In genomic region chr18:74360852-74361640, GRCh38 we compare ENCODE assay signal across 24 cellular contexts. TPM values are rescaled to one million over a fixed set of nuclear protein-coding genes. Genes with fewer than 3 reads are reported as not detected.
DNase-seq lines count a peak whose midpoint lies in the region; ATAC-seq and TF ChIP-seq lines count a peak whose summit lies in the region.
"Had no signal": no experiment of that assay in that cellular context is flagged by ENCODE, and none has a peak within 500 bp of the region (broad histone marks: within the 10 kb centered on the region; RNA-seq: fewer than 3 reads in every experiment).

No MANE protein-coding gene starts in this region.

- intact Hi-C loops in activated CD4-positive, alpha-beta T cell treated with anti-CD3 and anti-CD28 coated beads, Interleukin-2, amount 10 ng/mL, durations not matched to agents 24 days and 14 days (cut with micrococcal nuclease), result no loop called here

- no peak overlapping the region for H3K4me2 ChIP-seq in GM23338

- H4K20me1 ChIP-seq in GM23338 (replicated peaks; ENCODE audit: insufficient read depth), result no peaks in the 10 kb centered on the region

- no peaks in the 10 kb centered on the region for H3K36me3 Mint-ChIP-seq in activated CD4-positive, alpha-beta T cell treated with anti-CD3 and anti-CD28 coated beads, Interleukin-2, amount 10 ng/mL, durations not matched to agents 24 days and 14 days (ENCODE audit: low read depth)
- no peaks in the 10 kb centered on the region for H3K36me3 Mint-ChIP-seq in activated CD4-positive, alpha-beta T cell treated with anti-CD3 and anti-CD28 coated beads, Interleukin-2, amount 10 ng/mL, durations not matched to agents 7 days and 5 days (ENCODE audit: low read depth)
- H3K36me3 Mint-ChIP-seq in GM23338 (ENCODE audit: low read depth), result no peaks in the 10 kb centered on the region
- H3K36me3 Mint-ChIP-seq: CD4-positive, alpha-beta memory T cell had no signal

- no peak; the same call in 2 of the 3 replicates for ATAC-seq in GM23338
- ATAC-seq: GM12878 had no signal

- peaks cover 15% of the 10 kb centered on the region for H3K27me3 Mint-ChIP-seq in activated CD4-positive, alpha-beta T cell treated with anti-CD3 and anti-CD28 coated beads, Interleukin-2, amount 10 ng/mL, durations not matched to agents 24 days and 14 days
- peaks cover 14% of the 10 kb centered on the region for H3K27me3 Mint-ChIP-seq in activated CD4-positive, alpha-beta T cell treated with anti-CD3 and anti-CD28 coated beads, Interleukin-2, amount 10 ng/mL, durations not matched to agents 7 days and 5 days
- peaks cover 6% of the 10 kb centered on the region for H3K27me3 Mint-ChIP-seq in GM23338 (ENCODE audit: insufficient read depth, low read depth, poor library complexity)

- no peak overlapping the region for H3K4me3 ChIP-seq in GM23338
- H3K4me3 ChIP-seq: GM12878 had no signal

- H3K27me3 ChIP-seq in GM23338 (ENCODE audit: insufficient read depth), result no peaks in the 10 kb centered on the region
- H3K27me3 ChIP-seq: BE2C had no signal

- no peak for TF ChIP-seq CTCF in GM23338 (conservative IDR thresholded peaks at IDR 0.05; ENCODE audit: low read depth in 2 of 2)

- DNase-seq in NCI-H1417 (lab: John Stamatoyannopoulos, UW), result peak in 2 of 3 experiments; percentile 24 to 46
- DNase-seq in NCI-H1417 treated with DMSO at 0.1 percent for 48 hours (lab: John Stamatoyannopoulos, UW), result no peak
- DNase-seq in activated CD4-positive, alpha-beta T cell treated with anti-CD3 and anti-CD28 coated beads, Interleukin-2, amount 10 ng/mL, durations not matched to agents 24 days and 14 days, result peak; percentile 56
- no peak for DNase-seq in activated CD4-positive, alpha-beta T cell treated with anti-CD3 and anti-CD28 coated beads, Interleukin-2, amount 10 ng/mL, durations not matched to agents 7 days and 5 days
- peak; percentile 22 for DNase-seq in GM23338 (ENCODE audit: low spot score)
- peak; percentile 17 for DNase-seq in SK-N-DZ (ENCODE audit: low spot score)
- DNase-seq in pons (ENCODE audit: low spot score), result no peak
- no peak for DNase-seq in NCI-H1436 treated with DMSO at 0.1 percent for 48 hours (lab: John Stamatoyannopoulos, UW)
- DNase-seq: 8988T; BE2C; Calu3; CD4-positive, alpha-beta memory T cell; DND-41; GDM1; GOT3; KG1; NCI-H1092; NCI-H1694 treated with DMSO at 0.1 percent for 48 hours; NCI-H2107; NCI-H446; NCI-H774; OCI-M1 had no signal

- CTCF ChIA-PET in activated CD4-positive, alpha-beta T cell treated with anti-CD3 and anti-CD28 coated beads, Interleukin-2, amount 10 ng/mL, durations not matched to agents 7 days and 5 days (lab: Charles Lee), result no interaction called here

- no peaks in the 10 kb centered on the region for H3K9me2 ChIP-seq in GM23338 (ENCODE audit: insufficient read depth)

- no peak overlapping the region for H3K27ac Mint-ChIP-seq in activated CD4-positive, alpha-beta T cell treated with anti-CD3 and anti-CD28 coated beads, Interleukin-2, amount 10 ng/mL, durations not matched to agents 24 days and 14 days
- no peak overlapping the region for H3K27ac Mint-ChIP-seq in activated CD4-positive, alpha-beta T cell treated with anti-CD3 and anti-CD28 coated beads, Interleukin-2, amount 10 ng/mL, durations not matched to agents 7 days and 5 days
- H3K27ac Mint-ChIP-seq in GM23338, result no peak overlapping the region
- H3K27ac Mint-ChIP-seq: CD4-positive, alpha-beta memory T cell had no signal

- no peak overlapping the region for H3K27ac ChIP-seq in GM23338 (ENCODE audit: low read depth)
- H3K27ac ChIP-seq: RWPE1 had no signal

- POLR2A ChIA-PET in activated CD4-positive, alpha-beta T cell treated with anti-CD3 and anti-CD28 coated beads, Interleukin-2, amount 10 ng/mL, durations not matched to agents 7 days and 5 days (lab: Charles Lee), result no interaction called here

- H3K79me2 ChIP-seq in GM23338 (replicated peaks; ENCODE audit: insufficient read depth), result no peaks in the 10 kb centered on the region

- H3K4me1 ChIP-seq in GM23338 (ENCODE audit: insufficient read depth), result no peaks in the 10 kb centered on the region
- H3K4me1 ChIP-seq: BE2C had no signal

- H2AFZ ChIP-seq in GM23338, result peak overlapping the region; percentile 59

- no peaks in the 10 kb centered on the region for H3K9me3 Mint-ChIP-seq in activated CD4-positive, alpha-beta T cell treated with anti-CD3 and anti-CD28 coated beads, Interleukin-2, amount 10 ng/mL, durations not matched to agents 24 days and 14 days
- H3K9me3 Mint-ChIP-seq in activated CD4-positive, alpha-beta T cell treated with anti-CD3 and anti-CD28 coated beads, Interleukin-2, amount 10 ng/mL, durations not matched to agents 7 days and 5 days, result no peaks in the 10 kb centered on the region
- H3K9me3 Mint-ChIP-seq in GM23338, result no peaks in the 10 kb centered on the region; the same call in 2 of the 3 replicates
- H3K9me3 Mint-ChIP-seq: CD4-positive, alpha-beta memory T cell had no signal

- H3K4me1 Mint-ChIP-seq in activated CD4-positive, alpha-beta T cell treated with anti-CD3 and anti-CD28 coated beads, Interleukin-2, amount 10 ng/mL, durations not matched to agents 24 days and 14 days, result peaks cover 9% of the 10 kb centered on the region
- H3K4me1 Mint-ChIP-seq in activated CD4-positive, alpha-beta T cell treated with anti-CD3 and anti-CD28 coated beads, Interleukin-2, amount 10 ng/mL, durations not matched to agents 7 days and 5 days, result peaks cover 10% of the 10 kb centered on the region
- H3K4me1 Mint-ChIP-seq in GM23338, result no peaks in the 10 kb centered on the region

- H3F3A ChIP-seq in GM23338 (replicated peaks; ENCODE audit: low read depth), result no peaks in the 10 kb centered on the region

- H3K4me3 Mint-ChIP-seq in activated CD4-positive, alpha-beta T cell treated with anti-CD3 and anti-CD28 coated beads, Interleukin-2, amount 10 ng/mL, durations not matched to agents 24 days and 14 days, result no peak overlapping the region
- no peak overlapping the region for H3K4me3 Mint-ChIP-seq in activated CD4-positive, alpha-beta T cell treated with anti-CD3 and anti-CD28 coated beads, Interleukin-2, amount 10 ng/mL, durations not matched to agents 7 days and 5 days
- H3K4me3 Mint-ChIP-seq in GM23338, result no peak overlapping the region
- H3K4me3 Mint-ChIP-seq: CD4-positive, alpha-beta memory T cell had no signal

- no peaks in the 10 kb centered on the region for H3K36me3 ChIP-seq in GM23338 (ENCODE audit: insufficient read depth)
- H3K36me3 ChIP-seq: BE2C had no signal

TF ChIP-seq in GM23338, 12 proteins besides CTCF, POLR2A, EP300 and RAD21 (continues in another document):
- TF ChIP-seq, protein P1, sequence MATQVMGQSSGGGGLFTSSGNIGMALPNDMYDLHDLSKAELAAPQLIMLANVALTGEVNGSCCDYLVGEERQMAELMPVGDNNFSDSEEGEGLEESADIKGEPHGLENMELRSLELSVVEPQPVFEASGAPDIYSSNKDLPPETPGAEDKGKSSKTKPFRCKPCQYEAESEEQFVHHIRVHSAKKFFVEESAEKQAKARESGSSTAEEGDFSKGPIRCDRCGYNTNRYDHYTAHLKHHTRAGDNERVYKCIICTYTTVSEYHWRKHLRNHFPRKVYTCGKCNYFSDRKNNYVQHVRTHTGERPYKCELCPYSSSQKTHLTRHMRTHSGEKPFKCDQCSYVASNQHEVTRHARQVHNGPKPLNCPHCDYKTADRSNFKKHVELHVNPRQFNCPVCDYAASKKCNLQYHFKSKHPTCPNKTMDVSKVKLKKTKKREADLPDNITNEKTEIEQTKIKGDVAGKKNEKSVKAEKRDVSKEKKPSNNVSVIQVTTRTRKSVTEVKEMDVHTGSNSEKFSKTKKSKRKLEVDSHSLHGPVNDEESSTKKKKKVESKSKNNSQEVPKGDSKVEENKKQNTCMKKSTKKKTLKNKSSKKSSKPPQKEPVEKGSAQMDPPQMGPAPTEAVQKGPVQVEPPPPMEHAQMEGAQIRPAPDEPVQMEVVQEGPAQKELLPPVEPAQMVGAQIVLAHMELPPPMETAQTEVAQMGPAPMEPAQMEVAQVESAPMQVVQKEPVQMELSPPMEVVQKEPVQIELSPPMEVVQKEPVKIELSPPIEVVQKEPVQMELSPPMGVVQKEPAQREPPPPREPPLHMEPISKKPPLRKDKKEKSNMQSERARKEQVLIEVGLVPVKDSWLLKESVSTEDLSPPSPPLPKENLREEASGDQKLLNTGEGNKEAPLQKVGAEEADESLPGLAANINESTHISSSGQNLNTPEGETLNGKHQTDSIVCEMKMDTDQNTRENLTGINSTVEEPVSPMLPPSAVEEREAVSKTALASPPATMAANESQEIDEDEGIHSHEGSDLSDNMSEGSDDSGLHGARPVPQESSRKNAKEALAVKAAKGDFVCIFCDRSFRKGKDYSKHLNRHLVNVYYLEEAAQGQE (IDR thresholded peaks at IDR 0.05; ENCODE audit: unreplicated experiment), result no peak
- TF ChIP-seq EZH2phosphoT487 (IDR thresholded peaks at IDR 0.05; ENCODE audit: unreplicated experiment) (no peak), POLR2AphosphoS5 (IDR thresholded peaks at IDR 0.05; ENCODE audit: low read depth) (no peak), STAT1 (IDR thresholded peaks at IDR 0.05; ENCODE audit: unreplicated experiment) (no peak)

RNA-seq across cellular contexts. Expression of gene C18orf63, which starts 45.4 kb away (rescaled TPM):
- not detected in 2 replicates for total RNA-seq in activated CD4-positive, alpha-beta T cell treated with anti-CD3 and anti-CD28 coated beads, Interleukin-2, amount 10 ng/mL, durations not matched to agents 24 days and 14 days
- total RNA-seq in activated CD4-positive, alpha-beta T cell treated with anti-CD3 and anti-CD28 coated beads, Interleukin-2, amount 10 ng/mL, durations not matched to agents 7 days and 5 days, result not detected
- not detected in 2 replicates for total RNA-seq in GM23338 (2014; rRNA removed; shearing (Covaris generic))
- not detected in 2 replicates for polyA plus RNA-seq in GM23338 (2016; fragmentation: Nextera tagmentation; extraction: Ambion mirVana)
- not detected in 2 replicates for polyA plus RNA-seq in SK-N-DZ (2014; cell fraction: cytosol; rRNA removed)
- not detected in 2 replicates for polyA plus RNA-seq in SK-N-DZ (2014; cell fraction: nucleus; rRNA removed)
- total RNA-seq: Calu3; CD4-positive, alpha-beta memory T cell; GM12878 had no signal
- polyA plus RNA-seq: CD4-positive, alpha-beta memory T cell; GM12878 had no signal

Comparison
In these comparisons a context has a peak if more than half of its experiments do, and no peak if none do; other contexts are left out.
1. DNase-seq: peak in NCI-H1417 (2 of 3), activated CD4-positive, alpha-beta T cell treated with anti-CD3 and anti-CD28 coated beads, Interleukin-2, amount 10 ng/mL, durations not matched to agents 24 days and 14 days (single experiment), GM23338 (single experiment) and SK-N-DZ (single experiment); none in NCI-H1417 treated with DMSO at 0.1 percent for 48 hours (single experiment), activated CD4-positive, alpha-beta T cell treated with anti-CD3 and anti-CD28 coated beads, Interleukin-2, amount 10 ng/mL, durations not matched to agents 7 days and 5 days (single experiment), pons (single experiment) and NCI-H1436 treated with DMSO at 0.1 percent for 48 hours (single experiment).